8 cellular contexts compared by ENCODE assay signal in genomic region chr5:150780180-150780692, GRCh38. TPM values are rescaled to one million over a fixed set of nuclear protein-coding genes. Genes with fewer than 3 reads are reported as not detected.
DNase-seq lines count a peak whose midpoint lies in the region; ATAC-seq and TF ChIP-seq lines count a peak whose summit lies in the region.

No MANE protein-coding gene starts in this region.

- CTCF ChIA-PET in activated naive CD4-positive, alpha-beta T cell treated with anti-CD3 and anti-CD28 coated beads for 36 hours (lab: Charles Lee) = interaction anchor here (1.1 to 5.8 kb wide), 14 partner anchors 9 to 219 kb away, joined by 3 to 63 read pairs (median 10); partner anchors contain the start of genes DCTN4, IRGM and RBM22

- peak overlapping the region; percentile 97 for H3K27ac Mint-ChIP-seq in activated naive CD4-positive, alpha-beta T cell treated with anti-CD3 and anti-CD28 coated beads for 36 hours
- peak overlapping the region; percentile 89 for H3K27ac Mint-ChIP-seq in T-helper 2 cell treated with Interferon-gamma antibody and Interleukin-4, amounts not matched to agents 5 μg/mL and 100 μg/mL, for 36 hours

- H3K4me3 ChIP-seq in fibroblast of mammary gland (ENCODE audit: control insufficient read depth, low read depth, low read length) (peak overlapping the region; percentile 79), gastrocnemius medialis (peak overlapping the region; percentile 72 to 91 (median 78))

- intact Hi-C loops in activated naive CD4-positive, alpha-beta T cell treated with anti-CD3 and anti-CD28 coated beads for 36 hours (cut with micrococcal nuclease) = loop anchor here (1.0 to 10.0 kb wide), 7 partner anchors 10 to 1975 kb away; partner anchors contain the start of genes CD74, G3BP1, GM2A and TNIP1
- intact Hi-C loops in gastrocnemius medialis (cut with DNase I; ENCODE audit: low total_unique reads) = loop anchor here (10.0 kb wide), 1 partner anchor 335 kb away; no protein-coding TSS in a partner anchor

- no peak for TF ChIP-seq CTCF in fibroblast of mammary gland (conservative IDR thresholded peaks at IDR 0.05; ENCODE audit: control insufficient read depth, insufficient read depth, low read depth, low read length)
- TF ChIP-seq CTCF in gastrocnemius medialis (IDR thresholded peaks at IDR 0.05 in 4 of 5, conservative IDR thresholded peaks at IDR 0.05 in 1 of 5) = no peak

- H3K36me3 Mint-ChIP-seq in activated naive CD4-positive, alpha-beta T cell treated with anti-CD3 and anti-CD28 coated beads for 36 hours (ENCODE audit: low read depth) = peaks cover 27% of the 10 kb centered on the region
- peaks cover 32% of the 10 kb centered on the region for H3K36me3 Mint-ChIP-seq in T-helper 2 cell treated with Interferon-gamma antibody and Interleukin-4, amounts not matched to agents 5 μg/mL and 100 μg/mL, for 36 hours (ENCODE audit: low read depth)

- in situ Hi-C loops in gastrocnemius medialis (cut with MboI; ENCODE audit: low sequenced_read_pairs in 4 of 4) = no loop called here

- peaks cover 21 to 31% of the 10 kb centered on the region in 2 donors for H3K4me1 ChIP-seq in gastrocnemius medialis

- no peaks in the 10 kb centered on the region for H3K27me3 Mint-ChIP-seq in activated naive CD4-positive, alpha-beta T cell treated with anti-CD3 and anti-CD28 coated beads for 36 hours (ENCODE audit: low read depth)
- no peaks in the 10 kb centered on the region for H3K27me3 Mint-ChIP-seq in T-helper 2 cell treated with Interferon-gamma antibody and Interleukin-4, amounts not matched to agents 5 μg/mL and 100 μg/mL, for 36 hours (ENCODE audit: low read depth)

- TF ChIP-seq POLR2A in gastrocnemius medialis (IDR thresholded peaks at IDR 0.05) = peak; percentile 44 to 60

- H3K4me1 Mint-ChIP-seq in activated naive CD4-positive, alpha-beta T cell treated with anti-CD3 and anti-CD28 coated beads for 36 hours (ENCODE audit: low read depth) = peaks cover 58% of the 10 kb centered on the region
- H3K4me1 Mint-ChIP-seq in T-helper 2 cell treated with Interferon-gamma antibody and Interleukin-4, amounts not matched to agents 5 μg/mL and 100 μg/mL, for 36 hours (ENCODE audit: low read depth) = peaks cover 59% of the 10 kb centered on the region

- H3K36me3 ChIP-seq in gastrocnemius medialis = no peaks in the 10 kb centered on the region

- H3K4me3 Mint-ChIP-seq in activated naive CD4-positive, alpha-beta T cell treated with anti-CD3 and anti-CD28 coated beads for 36 hours = peak overlapping the region; percentile 99
- peak overlapping the region; percentile 100 for H3K4me3 Mint-ChIP-seq in T-helper 2 cell treated with Interferon-gamma antibody and Interleukin-4, amounts not matched to agents 5 μg/mL and 100 μg/mL, for 36 hours

- peak overlapping the region; percentile 81 to 87 (median 84) for H3K27ac ChIP-seq in gastrocnemius medialis

- ATAC-seq in HG02973 (IDR thresholded peaks at IDR 0.05; ENCODE audit: unreplicated experiment) (peak; percentile 43), gastrocnemius medialis (peak; percentile 50 to 52)

- no peaks in the 10 kb centered on the region for H3K9me3 Mint-ChIP-seq in activated naive CD4-positive, alpha-beta T cell treated with anti-CD3 and anti-CD28 coated beads for 36 hours
- H3K9me3 Mint-ChIP-seq in T-helper 2 cell treated with Interferon-gamma antibody and Interleukin-4, amounts not matched to agents 5 μg/mL and 100 μg/mL, for 36 hours = peaks cover 2% of the 10 kb centered on the region

- no peaks in the 10 kb centered on the region for H3K9me3 ChIP-seq in gastrocnemius medialis

- DNase-seq in activated naive CD4-positive, alpha-beta T cell treated with anti-CD3 and anti-CD28 coated beads for 36 hours = peak; percentile 70
- no peak for DNase-seq in activated naive CD4-positive, alpha-beta T cell treated with anti-CD3 and anti-CD28 coated beads, Interleukin-2, amount 50 U/mL, for 16 hours
- peak; percentile 58 for DNase-seq in T-helper 2 cell treated with Interferon-gamma antibody and Interleukin-4, amounts not matched to agents 5 μg/mL and 100 μg/mL, for 36 hours (ENCODE audit: low spot score)
- DNase-seq in fibroblast of mammary gland (ENCODE audit: low read depth) (peak; percentile 95), gastrocnemius medialis (peak in 1 of 2 donors; percentile 68), HuH-7.5 (ENCODE audit: low spot score) (no peak), NCI-H2171 (lab: John Stamatoyannopoulos, UW) (no peak)

- no peaks in the 10 kb centered on the region for H3K27me3 ChIP-seq in gastrocnemius medialis

RNA-seq across cellular contexts. Expression of gene SMIM3, which starts 1.7 kb away (rescaled TPM):
- total RNA-seq in activated naive CD4-positive, alpha-beta T cell treated with anti-CD3 and anti-CD28 coated beads for 36 hours = 10 to 100 TPM; 32.9 to 37.4 TPM
- total RNA-seq in gastrocnemius medialis = 10 to 100 TPM; 14.2 to 17.9 (median 15.4) TPM

RNA-seq across cellular contexts. Expression of gene DCTN4, which starts 21.4 kb away (rescaled TPM):
- 10 to 100 TPM; 41.0 to 47.7 TPM for total RNA-seq in activated naive CD4-positive, alpha-beta T cell treated with anti-CD3 and anti-CD28 coated beads for 36 hours
- total RNA-seq in gastrocnemius medialis = 10 to 100 TPM; 66.6 to 92.6 (median 72.8) TPM

Comparison
In these comparisons a context has a peak if more than half of its experiments do, and no peak if none do; other contexts are left out.
1. DNase-seq: peak in activated naive CD4-positive, alpha-beta T cell treated with anti-CD3 and anti-CD28 coated beads for 36 hours (single experiment), T-helper 2 cell treated with Interferon-gamma antibody and Interleukin-4, amounts not matched to agents 5 μg/mL and 100 μg/mL, for 36 hours (single experiment) and fibroblast of mammary gland (single experiment); none in activated naive CD4-positive, alpha-beta T cell treated with anti-CD3 and anti-CD28 coated beads, Interleukin-2, amount 50 U/mL, for 16 hours (single experiment), HuH-7.5 (single experiment) and NCI-H2171 (single experiment).